30 cellular contexts compared by ENCODE assay signal in genomic region chr17:61580502-61580901, GRCh38. TPM values are rescaled to one million over a fixed set of nuclear protein-coding genes. Genes with fewer than 3 reads are reported as not detected.
"Had no signal": no experiment of that assay in that cellular context is flagged by ENCODE, and none has a peak within 500 bp of the region (broad histone marks: within the 10 kb centered on the region; RNA-seq: fewer than 3 reads in every experiment).

No MANE protein-coding gene starts in this region.

- H3K4me1 ChIP-seq: SJCRH30 had no signal

- DNase-seq: activated CD4-positive, alpha-beta memory T cell treated with anti-CD3 and anti-CD28 coated beads, Interleukin-2, amount 10 ng/mL, durations not matched to agents 7 days and 5 days; activated CD4-positive, alpha-beta T cell treated with anti-CD3 and anti-CD28 coated beads for 1 hour; activated CD4-positive, alpha-beta T cell treated with anti-CD3 and anti-CD28 coated beads for 48 hours; activated CD4-positive, CD25-positive, alpha-beta regulatory T cell; activated CD8-positive, alpha-beta memory T cell treated with anti-CD3 and anti-CD28 coated beads for 24 hours; activated CD8-positive, alpha-beta memory T cell treated with anti-CD3 and anti-CD28 coated beads, Interleukin-2, amount 10 ng/mL, durations not matched to agents 7 days and 5 days; activated CD8-positive, alpha-beta memory T cell treated with anti-CD3 and anti-CD28 coated beads, Interleukin-2, amount 50 U/mL, for 48 hours; activated effector memory CD4-positive, alpha-beta T cell treated with Interleukin-2 at 50 U/mL for 16 hours; activated naive CD4-positive, alpha-beta T cell treated with anti-CD3 and anti-CD28 coated beads, Interleukin-2, amount 50 U/mL, for 16 hours; activated naive CD8-positive, alpha-beta T cell treated with anti-CD3 and anti-CD28 coated beads for 36 hours; activated T-cell treated with anti-CD3 and anti-CD28 coated beads, Interleukin-2, amount 50 U/mL, for 48 hours; amniotic stem cell; aorta; brain microvascular endothelial cell; central memory CD4-positive, alpha-beta T cell; KG1; NCI-H1092 treated with DMSO at 0.1 percent for 48 hours; NCI-H146; NCI-H187; NCI-H2029 treated with DMSO at 0.1 percent for 48 hours; NCI-H2107; NCI-H510A; NCI-H526; NCI-H748 treated with DMSO at 0.1 percent for 48 hours; NK-92 treated with Interleukin-12 subunit alpha and Interleukin-12 subunit beta, amount 100 ng/mL, for 24 hours; T1000 had no signal

- H3K9me3 ChIP-seq: SJCRH30 had no signal

- ATAC-seq: activated CD8-positive, alpha-beta memory T cell treated with anti-CD3 and anti-CD28 coated beads, Interleukin-2, amount 10 ng/mL, durations not matched to agents 7 days and 5 days had no signal

- H3K27me3 ChIP-seq: brain microvascular endothelial cell, SJCRH30 had no signal

- H3K36me3 ChIP-seq: brain microvascular endothelial cell, SJCRH30, WERI-Rb-1 had no signal

- H3K27ac ChIP-seq: brain microvascular endothelial cell, SJCRH30, WERI-Rb-1 had no signal

RNA-seq across cellular contexts. Expression of gene NACA2, which starts 10.5 kb away (rescaled TPM):
- total RNA-seq: activated CD4-positive, alpha-beta memory T cell treated with anti-CD3 and anti-CD28 coated beads, Interleukin-2, amount 10 ng/mL, durations not matched to agents 7 days and 5 days; activated CD8-positive, alpha-beta memory T cell treated with anti-CD3 and anti-CD28 coated beads, Interleukin-2, amount 10 ng/mL, durations not matched to agents 7 days and 5 days; activated naive CD8-positive, alpha-beta T cell treated with anti-CD3 and anti-CD28 coated beads for 36 hours; aorta; LHCN-M2; SJCRH30; T-helper 2 cell treated with Interferon-gamma antibody and Interleukin-4, amounts not matched to agents 100 ng/mL and 5 ng/mL, for 36 hours had no signal
